1 cellular context compared by ENCODE assay signal in the genomic region with DNA sequence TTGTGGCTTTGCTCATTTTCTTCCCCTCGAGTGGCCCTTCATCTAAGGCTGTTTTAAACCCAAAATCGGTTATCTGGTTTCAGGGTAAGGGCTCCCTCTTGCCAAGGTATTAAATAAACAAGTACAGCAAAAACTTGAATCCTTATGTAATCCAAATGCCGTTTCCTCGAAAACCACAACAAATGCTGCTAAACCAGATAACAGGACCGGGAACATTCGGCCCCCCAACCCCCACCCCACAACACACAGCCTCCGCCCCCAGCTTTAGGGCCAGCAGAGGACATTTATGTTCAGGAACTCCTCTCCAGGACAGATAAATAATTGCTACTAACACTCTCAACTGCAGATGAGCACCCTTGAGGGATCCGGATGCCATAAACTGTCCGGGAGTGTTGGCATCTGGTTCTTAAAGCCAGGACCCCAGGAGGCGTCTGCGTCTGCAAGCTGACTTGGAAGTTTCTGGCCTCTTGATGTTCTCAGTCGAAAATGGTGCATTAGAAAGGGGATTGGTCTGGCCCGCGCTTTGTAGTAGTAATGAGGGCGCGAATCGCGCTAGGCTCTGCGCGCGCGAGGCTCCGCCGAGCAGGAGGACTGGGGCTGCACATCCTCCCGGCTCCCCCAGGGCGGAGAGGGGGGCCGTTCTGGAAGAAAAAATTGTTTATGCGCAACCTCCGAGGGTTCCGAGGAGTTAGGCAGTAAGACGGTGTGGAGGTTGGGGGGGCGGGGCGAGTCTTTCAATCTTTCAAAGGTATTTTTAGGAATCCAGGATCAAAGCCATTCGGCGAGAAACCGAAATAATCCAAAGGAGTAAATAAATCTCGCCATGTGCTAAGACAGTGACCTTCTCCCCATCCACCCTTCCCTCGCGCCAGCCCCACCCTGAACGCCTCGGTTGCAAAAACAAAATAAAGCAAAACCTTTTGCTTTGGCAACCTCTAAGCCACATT.
A peak's percentile ranks its signal among the peaks of the same experiment; 100 is the strongest.
TF ChIP-seq lines count a peak whose summit lies in the region.

No MANE protein-coding gene starts in this region.

TF ChIP-seq in HepG2, 621 proteins besides CTCF, POLR2A, EP300 and RAD21 (continued from another document and continues in another):
- TF ChIP-seq, protein P1, sequence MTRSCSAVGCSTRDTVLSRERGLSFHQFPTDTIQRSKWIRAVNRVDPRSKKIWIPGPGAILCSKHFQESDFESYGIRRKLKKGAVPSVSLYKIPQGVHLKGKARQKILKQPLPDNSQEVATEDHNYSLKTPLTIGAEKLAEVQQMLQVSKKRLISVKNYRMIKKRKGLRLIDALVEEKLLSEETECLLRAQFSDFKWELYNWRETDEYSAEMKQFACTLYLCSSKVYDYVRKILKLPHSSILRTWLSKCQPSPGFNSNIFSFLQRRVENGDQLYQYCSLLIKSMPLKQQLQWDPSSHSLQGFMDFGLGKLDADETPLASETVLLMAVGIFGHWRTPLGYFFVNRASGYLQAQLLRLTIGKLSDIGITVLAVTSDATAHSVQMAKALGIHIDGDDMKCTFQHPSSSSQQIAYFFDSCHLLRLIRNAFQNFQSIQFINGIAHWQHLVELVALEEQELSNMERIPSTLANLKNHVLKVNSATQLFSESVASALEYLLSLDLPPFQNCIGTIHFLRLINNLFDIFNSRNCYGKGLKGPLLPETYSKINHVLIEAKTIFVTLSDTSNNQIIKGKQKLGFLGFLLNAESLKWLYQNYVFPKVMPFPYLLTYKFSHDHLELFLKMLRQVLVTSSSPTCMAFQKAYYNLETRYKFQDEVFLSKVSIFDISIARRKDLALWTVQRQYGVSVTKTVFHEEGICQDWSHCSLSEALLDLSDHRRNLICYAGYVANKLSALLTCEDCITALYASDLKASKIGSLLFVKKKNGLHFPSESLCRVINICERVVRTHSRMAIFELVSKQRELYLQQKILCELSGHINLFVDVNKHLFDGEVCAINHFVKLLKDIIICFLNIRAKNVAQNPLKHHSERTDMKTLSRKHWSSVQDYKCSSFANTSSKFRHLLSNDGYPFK (CRISPR knock-in tag; IDR thresholded peaks at IDR 0.05; ENCODE audit: borderline replicate concordance): no peak
- no peak for TF ChIP-seq MAF1 (CRISPR knock-in tag; IDR thresholded peaks at IDR 0.05; ENCODE audit: borderline replicate concordance)
- no peak for TF ChIP-seq HNF4A (CRISPR knock-in tag; IDR thresholded peaks at IDR 0.05)
- TF ChIP-seq KAT7 (CRISPR knock-in tag; IDR thresholded peaks at IDR 0.05; ENCODE audit: borderline replicate concordance): no peak
- no peak for TF ChIP-seq ZNF326 (CRISPR knock-in tag; IDR thresholded peaks at IDR 0.05; ENCODE audit: borderline replicate concordance)
- TF ChIP-seq AGO2 (optimal IDR thresholded peaks at IDR 0.05; ENCODE audit: low read depth, low read length): peak; percentile 39
- TF ChIP-seq EED (CRISPR knock-in tag; IDR thresholded peaks at IDR 0.05): no peak
- peak; percentile 63; the same call in 1 of the 2 replicates for TF ChIP-seq ZNF343 (CRISPR knock-in tag; IDR thresholded peaks at IDR 0.05)
- TF ChIP-seq MTA3 (CRISPR knock-in tag; IDR thresholded peaks at IDR 0.05): no peak
- TF ChIP-seq, protein P2, sequence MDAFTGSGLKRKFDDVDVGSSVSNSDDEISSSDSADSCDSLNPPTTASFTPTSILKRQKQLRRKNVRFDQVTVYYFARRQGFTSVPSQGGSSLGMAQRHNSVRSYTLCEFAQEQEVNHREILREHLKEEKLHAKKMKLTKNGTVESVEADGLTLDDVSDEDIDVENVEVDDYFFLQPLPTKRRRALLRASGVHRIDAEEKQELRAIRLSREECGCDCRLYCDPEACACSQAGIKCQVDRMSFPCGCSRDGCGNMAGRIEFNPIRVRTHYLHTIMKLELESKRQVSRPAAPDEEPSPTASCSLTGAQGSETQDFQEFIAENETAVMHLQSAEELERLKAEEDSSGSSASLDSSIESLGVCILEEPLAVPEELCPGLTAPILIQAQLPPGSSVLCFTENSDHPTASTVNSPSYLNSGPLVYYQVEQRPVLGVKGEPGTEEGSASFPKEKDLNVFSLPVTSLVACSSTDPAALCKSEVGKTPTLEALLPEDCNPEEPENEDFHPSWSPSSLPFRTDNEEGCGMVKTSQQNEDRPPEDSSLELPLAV (CRISPR knock-in tag; conservative IDR thresholded peaks at IDR 0.05; ENCODE audit: low read depth): no peak
- TF ChIP-seq ZC3H4 (CRISPR knock-in tag; IDR thresholded peaks at IDR 0.05; ENCODE audit: borderline replicate concordance): no peak
- no peak for TF ChIP-seq MAFK (conservative IDR thresholded peaks at IDR 0.05 in 1 of 2, IDR thresholded peaks at IDR 0.05 in 1 of 2; ENCODE audit: low read length in 2 of 2)
- no peak for TF ChIP-seq ZFAT (CRISPR knock-in tag; conservative IDR thresholded peaks at IDR 0.05)
- peak in 1 of 2 experiments; percentile 64; a peak in 2 of 4 replicates for TF ChIP-seq KLF16 (CRISPR knock-in tag; IDR thresholded peaks at IDR 0.05)
- TF ChIP-seq ZNF644 (CRISPR knock-in tag; IDR thresholded peaks at IDR 0.05; ENCODE audit: low read depth): no peak
- 0 out of 2 replicates have a peak, but pooled peaks have one; percentile 8 for TF ChIP-seq MAZ (IDR thresholded peaks at IDR 0.05; ENCODE audit: borderline replicate concordance, low read depth, low read length)
- TF ChIP-seq MAZ (CRISPR knock-in tag; IDR thresholded peaks at IDR 0.05; ENCODE audit: low read depth): no peak
- TF ChIP-seq KLF9 (CRISPR knock-in tag; IDR thresholded peaks at IDR 0.05; ENCODE audit: low read depth): no peak
- TF ChIP-seq, protein P3, sequence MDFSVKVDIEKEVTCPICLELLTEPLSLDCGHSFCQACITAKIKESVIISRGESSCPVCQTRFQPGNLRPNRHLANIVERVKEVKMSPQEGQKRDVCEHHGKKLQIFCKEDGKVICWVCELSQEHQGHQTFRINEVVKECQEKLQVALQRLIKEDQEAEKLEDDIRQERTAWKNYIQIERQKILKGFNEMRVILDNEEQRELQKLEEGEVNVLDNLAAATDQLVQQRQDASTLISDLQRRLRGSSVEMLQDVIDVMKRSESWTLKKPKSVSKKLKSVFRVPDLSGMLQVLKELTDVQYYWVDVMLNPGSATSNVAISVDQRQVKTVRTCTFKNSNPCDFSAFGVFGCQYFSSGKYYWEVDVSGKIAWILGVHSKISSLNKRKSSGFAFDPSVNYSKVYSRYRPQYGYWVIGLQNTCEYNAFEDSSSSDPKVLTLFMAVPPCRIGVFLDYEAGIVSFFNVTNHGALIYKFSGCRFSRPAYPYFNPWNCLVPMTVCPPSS (IDR thresholded peaks at IDR 0.05): no peak
- TF ChIP-seq EHMT2 (IDR thresholded peaks at IDR 0.05; ENCODE audit: borderline replicate concordance, low read depth, low read length): no peak
- TF ChIP-seq, protein P4, sequence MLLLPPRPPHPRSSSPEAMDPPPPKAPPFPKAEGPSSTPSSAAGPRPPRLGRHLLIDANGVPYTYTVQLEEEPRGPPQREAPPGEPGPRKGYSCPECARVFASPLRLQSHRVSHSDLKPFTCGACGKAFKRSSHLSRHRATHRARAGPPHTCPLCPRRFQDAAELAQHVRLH (CRISPR knock-in tag; IDR thresholded peaks at IDR 0.05; ENCODE audit: borderline replicate concordance, low read depth): no peak
- no peak for TF ChIP-seq ZNF136 (CRISPR knock-in tag; IDR thresholded peaks at IDR 0.05; ENCODE audit: low read depth)
- TF ChIP-seq, protein P5, sequence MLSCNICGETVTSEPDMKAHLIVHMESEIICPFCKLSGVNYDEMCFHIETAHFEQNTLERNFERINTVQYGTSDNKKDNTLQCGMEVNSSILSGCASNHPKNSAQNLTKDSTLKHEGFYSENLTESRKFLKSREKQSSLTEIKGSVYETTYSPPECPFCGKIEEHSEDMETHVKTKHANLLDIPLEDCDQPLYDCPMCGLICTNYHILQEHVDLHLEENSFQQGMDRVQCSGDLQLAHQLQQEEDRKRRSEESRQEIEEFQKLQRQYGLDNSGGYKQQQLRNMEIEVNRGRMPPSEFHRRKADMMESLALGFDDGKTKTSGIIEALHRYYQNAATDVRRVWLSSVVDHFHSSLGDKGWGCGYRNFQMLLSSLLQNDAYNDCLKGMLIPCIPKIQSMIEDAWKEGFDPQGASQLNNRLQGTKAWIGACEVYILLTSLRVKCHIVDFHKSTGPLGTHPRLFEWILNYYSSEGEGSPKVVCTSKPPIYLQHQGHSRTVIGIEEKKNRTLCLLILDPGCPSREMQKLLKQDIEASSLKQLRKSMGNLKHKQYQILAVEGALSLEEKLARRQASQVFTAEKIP (CRISPR knock-in tag; IDR thresholded peaks at IDR 0.05; ENCODE audit: borderline replicate concordance): no peak
- TF ChIP-seq ZSCAN29 (CRISPR knock-in tag; conservative IDR thresholded peaks at IDR 0.05): no peak
- no peak for TF ChIP-seq ZNF34 (CRISPR knock-in tag; IDR thresholded peaks at IDR 0.05; ENCODE audit: borderline replicate concordance)
- no peak for TF ChIP-seq ZNF615 (CRISPR knock-in tag; IDR thresholded peaks at IDR 0.05; ENCODE audit: borderline replicate concordance)
- TF ChIP-seq, protein P6, sequence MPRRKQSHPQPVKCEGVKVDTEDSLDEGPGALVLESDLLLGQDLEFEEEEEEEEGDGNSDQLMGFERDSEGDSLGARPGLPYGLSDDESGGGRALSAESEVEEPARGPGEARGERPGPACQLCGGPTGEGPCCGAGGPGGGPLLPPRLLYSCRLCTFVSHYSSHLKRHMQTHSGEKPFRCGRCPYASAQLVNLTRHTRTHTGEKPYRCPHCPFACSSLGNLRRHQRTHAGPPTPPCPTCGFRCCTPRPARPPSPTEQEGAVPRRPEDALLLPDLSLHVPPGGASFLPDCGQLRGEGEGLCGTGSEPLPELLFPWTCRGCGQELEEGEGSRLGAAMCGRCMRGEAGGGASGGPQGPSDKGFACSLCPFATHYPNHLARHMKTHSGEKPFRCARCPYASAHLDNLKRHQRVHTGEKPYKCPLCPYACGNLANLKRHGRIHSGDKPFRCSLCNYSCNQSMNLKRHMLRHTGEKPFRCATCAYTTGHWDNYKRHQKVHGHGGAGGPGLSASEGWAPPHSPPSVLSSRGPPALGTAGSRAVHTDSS (CRISPR knock-in tag; conservative IDR thresholded peaks at IDR 0.05): no peak
- no peak for TF ChIP-seq ZNF468 (CRISPR knock-in tag; IDR thresholded peaks at IDR 0.05)
- TF ChIP-seq MIXL1 (CRISPR knock-in tag; IDR thresholded peaks at IDR 0.05): no peak
- TF ChIP-seq SMAD1 (CRISPR knock-in tag; IDR thresholded peaks at IDR 0.05; ENCODE audit: borderline replicate concordance, low read depth): no peak
- TF ChIP-seq, protein P7, sequence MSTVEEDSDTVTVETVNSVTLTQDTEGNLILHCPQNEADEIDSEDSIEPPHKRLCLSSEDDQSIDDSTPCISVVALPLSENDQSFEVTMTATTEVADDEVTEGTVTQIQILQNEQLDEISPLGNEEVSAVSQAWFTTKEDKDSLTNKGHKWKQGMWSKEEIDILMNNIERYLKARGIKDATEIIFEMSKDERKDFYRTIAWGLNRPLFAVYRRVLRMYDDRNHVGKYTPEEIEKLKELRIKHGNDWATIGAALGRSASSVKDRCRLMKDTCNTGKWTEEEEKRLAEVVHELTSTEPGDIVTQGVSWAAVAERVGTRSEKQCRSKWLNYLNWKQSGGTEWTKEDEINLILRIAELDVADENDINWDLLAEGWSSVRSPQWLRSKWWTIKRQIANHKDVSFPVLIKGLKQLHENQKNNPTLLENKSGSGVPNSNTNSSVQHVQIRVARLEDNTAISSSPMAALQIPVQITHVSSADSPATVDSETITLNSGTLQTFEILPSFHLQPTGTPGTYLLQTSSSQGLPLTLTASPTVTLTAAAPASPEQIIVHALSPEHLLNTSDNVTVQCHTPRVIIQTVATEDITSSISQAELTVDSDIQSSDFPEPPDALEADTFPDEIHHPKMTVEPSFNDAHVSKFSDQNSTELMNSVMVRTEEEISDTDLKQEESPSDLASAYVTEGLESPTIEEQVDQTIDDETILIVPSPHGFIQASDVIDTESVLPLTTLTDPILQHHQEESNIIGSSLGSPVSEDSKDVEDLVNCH (CRISPR knock-in tag; IDR thresholded peaks at IDR 0.05): no peak
- no peak for TF ChIP-seq SUZ12 (IDR thresholded peaks at IDR 0.05; ENCODE audit: low read depth, low read length)
- no peak for TF ChIP-seq ZNF589 (CRISPR knock-in tag; conservative IDR thresholded peaks at IDR 0.05)
- no peak for TF ChIP-seq ZNF841 (CRISPR knock-in tag; IDR thresholded peaks at IDR 0.05; ENCODE audit: borderline replicate concordance)
- TF ChIP-seq, protein P8, sequence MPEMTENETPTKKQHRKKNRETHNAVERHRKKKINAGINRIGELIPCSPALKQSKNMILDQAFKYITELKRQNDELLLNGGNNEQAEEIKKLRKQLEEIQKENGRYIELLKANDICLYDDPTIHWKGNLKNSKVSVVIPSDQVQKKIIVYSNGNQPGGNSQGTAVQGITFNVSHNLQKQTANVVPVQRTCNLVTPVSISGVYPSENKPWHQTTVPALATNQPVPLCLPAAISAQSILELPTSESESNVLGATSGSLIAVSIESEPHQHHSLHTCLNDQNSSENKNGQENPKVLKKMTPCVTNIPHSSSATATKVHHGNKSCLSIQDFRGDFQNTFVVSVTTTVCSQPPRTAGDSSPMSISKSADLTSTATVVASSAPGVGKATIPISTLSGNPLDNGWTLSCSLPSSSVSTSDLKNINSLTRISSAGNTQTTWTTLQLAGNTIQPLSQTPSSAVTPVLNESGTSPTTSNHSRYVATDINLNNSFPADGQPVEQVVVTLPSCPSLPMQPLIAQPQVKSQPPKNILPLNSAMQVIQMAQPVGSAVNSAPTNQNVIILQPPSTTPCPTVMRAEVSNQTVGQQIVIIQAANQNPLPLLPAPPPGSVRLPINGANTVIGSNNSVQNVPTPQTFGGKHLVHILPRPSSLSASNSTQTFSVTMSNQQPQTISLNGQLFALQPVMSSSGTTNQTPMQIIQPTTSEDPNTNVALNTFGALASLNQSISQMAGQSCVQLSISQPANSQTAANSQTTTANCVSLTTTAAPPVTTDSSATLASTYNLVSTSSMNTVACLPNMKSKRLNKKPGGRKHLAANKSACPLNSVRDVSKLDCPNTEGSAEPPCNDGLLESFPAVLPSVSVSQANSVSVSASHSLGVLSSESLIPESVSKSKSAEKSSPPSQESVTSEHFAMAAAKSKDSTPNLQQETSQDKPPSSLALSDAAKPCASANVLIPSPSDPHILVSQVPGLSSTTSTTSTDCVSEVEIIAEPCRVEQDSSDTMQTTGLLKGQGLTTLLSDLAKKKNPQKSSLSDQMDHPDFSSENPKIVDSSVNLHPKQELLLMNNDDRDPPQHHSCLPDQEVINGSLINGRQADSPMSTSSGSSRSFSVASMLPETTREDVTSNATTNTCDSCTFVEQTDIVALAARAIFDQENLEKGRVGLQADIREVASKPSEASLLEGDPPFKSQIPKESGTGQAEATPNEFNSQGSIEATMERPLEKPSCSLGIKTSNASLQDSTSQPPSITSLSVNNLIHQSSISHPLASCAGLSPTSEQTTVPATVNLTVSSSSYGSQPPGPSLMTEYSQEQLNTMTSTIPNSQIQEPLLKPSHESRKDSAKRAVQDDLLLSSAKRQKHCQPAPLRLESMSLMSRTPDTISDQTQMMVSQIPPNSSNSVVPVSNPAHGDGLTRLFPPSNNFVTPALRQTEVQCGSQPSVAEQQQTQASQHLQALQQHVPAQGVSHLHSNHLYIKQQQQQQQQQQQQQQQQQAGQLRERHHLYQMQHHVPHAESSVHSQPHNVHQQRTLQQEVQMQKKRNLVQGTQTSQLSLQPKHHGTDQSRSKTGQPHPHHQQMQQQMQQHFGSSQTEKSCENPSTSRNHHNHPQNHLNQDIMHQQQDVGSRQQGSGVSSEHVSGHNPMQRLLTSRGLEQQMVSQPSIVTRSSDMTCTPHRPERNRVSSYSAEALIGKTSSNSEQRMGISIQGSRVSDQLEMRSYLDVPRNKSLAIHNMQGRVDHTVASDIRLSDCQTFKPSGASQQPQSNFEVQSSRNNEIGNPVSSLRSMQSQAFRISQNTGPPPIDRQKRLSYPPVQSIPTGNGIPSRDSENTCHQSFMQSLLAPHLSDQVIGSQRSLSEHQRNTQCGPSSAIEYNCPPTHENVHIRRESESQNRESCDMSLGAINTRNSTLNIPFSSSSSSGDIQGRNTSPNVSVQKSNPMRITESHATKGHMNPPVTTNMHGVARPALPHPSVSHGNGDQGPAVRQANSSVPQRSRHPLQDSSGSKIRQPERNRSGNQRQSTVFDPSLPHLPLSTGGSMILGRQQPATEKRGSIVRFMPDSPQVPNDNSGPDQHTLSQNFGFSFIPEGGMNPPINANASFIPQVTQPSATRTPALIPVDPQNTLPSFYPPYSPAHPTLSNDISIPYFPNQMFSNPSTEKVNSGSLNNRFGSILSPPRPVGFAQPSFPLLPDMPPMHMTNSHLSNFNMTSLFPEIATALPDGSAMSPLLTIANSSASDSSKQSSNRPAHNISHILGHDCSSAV (CRISPR knock-in tag; IDR thresholded peaks at IDR 0.05; ENCODE audit: borderline replicate concordance): no peak
